ENCODE assay signal across 3 cellular contexts in the genomic region with DNA sequence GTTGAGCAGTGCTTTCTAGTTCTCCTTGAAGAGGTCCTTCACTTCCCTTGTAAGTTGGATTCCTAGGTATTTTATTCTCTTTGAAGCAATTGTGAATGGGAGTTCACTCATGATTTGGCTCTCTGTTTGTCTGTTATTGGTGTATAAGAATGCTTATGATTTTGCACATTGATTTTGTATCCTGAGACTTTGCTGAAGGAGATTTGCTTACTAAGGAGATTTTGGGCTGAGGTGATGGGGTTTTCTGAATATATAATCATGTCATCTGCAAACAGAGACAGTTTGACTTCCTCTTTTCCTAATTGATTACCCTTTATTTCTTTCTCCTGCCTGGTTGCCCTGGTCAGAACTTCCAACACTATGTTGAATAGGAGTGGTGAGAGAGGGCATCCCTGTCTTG. TPM values are rescaled to one million over a fixed set of nuclear protein-coding genes. Genes with fewer than 3 reads are reported as not detected.
"Had no signal": no experiment of that assay in that cellular context is flagged by ENCODE, and none has a peak within 500 bp of the region (broad histone marks: within the 10 kb centered on the region; RNA-seq: fewer than 3 reads in every experiment).

No MANE protein-coding gene starts in this region.

RNA-seq across cellular contexts. Expression of gene HSPB3, which starts 30.2 kb away (rescaled TPM):
- total RNA-seq: subcutaneous adipose tissue, thyroid gland, vagina had no signal
